In the genomic region with DNA sequence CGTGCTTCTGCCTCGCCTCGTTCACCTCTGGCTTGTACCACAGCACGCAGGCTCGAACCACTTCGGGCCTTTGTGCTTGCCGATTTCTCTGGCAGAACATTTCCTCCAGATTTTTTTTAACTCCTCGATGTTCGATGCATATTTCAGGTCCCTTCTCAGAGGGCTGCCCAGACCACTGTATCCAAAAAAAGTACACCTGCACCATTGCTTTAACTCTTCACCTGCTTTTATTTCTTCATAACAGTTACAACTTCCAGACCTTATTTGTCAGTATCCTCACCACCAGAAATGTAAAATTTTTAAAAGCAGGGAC, we compare ENCODE assay signal across 8 cellular contexts. TPM values are rescaled to one million over a fixed set of nuclear protein-coding genes. Genes with fewer than 3 reads are reported as not detected.
A peak's percentile ranks its signal among the peaks of the same experiment; 100 is the strongest.
DNase-seq lines count a peak whose midpoint lies in the region; ATAC-seq, FAIRE-seq and TF ChIP-seq lines count a peak whose summit lies in the region.

No MANE protein-coding gene starts in this region.

- peaks cover 3% of the 10 kb centered on the region for H3K36me3 Mint-ChIP-seq in T-helper 1 cell treated with Interleukin-12 subunit alpha and Interleukin-12 subunit beta and Interleukin-4 antibody, amounts not matched to agents 30 μg/mL and 1 μg/mL, for 36 hours (ENCODE audit: low read depth)
- peaks cover 29% of the 10 kb centered on the region for H3K36me3 Mint-ChIP-seq in activated T-helper 17 cell treated with anti-CD3 and anti-CD28 coated beads, Interleukin-2, amount 50 U/mL, for 72 hours (ENCODE audit: low read depth)

- DNase-seq in T-helper 1 cell (no peak), keratinocyte (ENCODE audit: low read depth, low spot score) (no peak), suprapubic skin (ENCODE audit: low spot score in 2 of 2) (no peak), AG08396 (ENCODE audit: low spot score) (no peak), GM12892 (ENCODE audit: insufficient read length) (no peak), cerebellar cortex (ENCODE audit: low spot score) (no peak)

- H3K27ac Mint-ChIP-seq in T-helper 1 cell treated with Interleukin-12 subunit alpha and Interleukin-12 subunit beta and Interleukin-4 antibody, amounts not matched to agents 30 μg/mL and 1 μg/mL, for 36 hours: peak overlapping the region; percentile 90
- peak overlapping the region; percentile 100 for H3K27ac Mint-ChIP-seq in activated T-helper 17 cell treated with anti-CD3 and anti-CD28 coated beads, Interleukin-2, amount 50 U/mL, for 72 hours

- peaks cover 4% of the 10 kb centered on the region for H4K20me1 ChIP-seq in keratinocyte (ENCODE audit: control insufficient read depth, extremely low read depth, insufficient read depth, low read length)

- no peaks in the 10 kb centered on the region for H3K9me3 ChIP-seq in keratinocyte (ENCODE audit: control insufficient read depth, low read depth, low read length)
- H3K9me3 ChIP-seq in suprapubic skin: no peaks in the 10 kb centered on the region

- dilution Hi-C loops in keratinocyte (cut with MboI; ENCODE audit: extremely low pct_ligation_motif_present, low sequenced_read_pairs): no loop called here

- H3K9ac ChIP-seq in keratinocyte (ENCODE audit: control insufficient read depth, extremely low read depth, insufficient read depth, low read length): peak overlapping the region; percentile 91

- H3K36me3 ChIP-seq in keratinocyte (ENCODE audit: control insufficient read depth in 2 of 2, extremely low read depth in 1 of 2, insufficient read depth in 2 of 2, low read length in 2 of 2) (no peaks in the 10 kb centered on the region), suprapubic skin (no peaks in the 10 kb centered on the region)

- TF ChIP-seq CTCF in keratinocyte (optimal IDR thresholded peaks at IDR 0.05 in 1 of 3, IDR thresholded peaks at IDR 0.05 in 1 of 3, conservative IDR thresholded peaks at IDR 0.05 in 1 of 3; ENCODE audit: extremely low read depth in 1 of 3, insufficient read depth in 2 of 3, low read length in 3 of 3): no peak
- TF ChIP-seq CTCF in suprapubic skin (IDR thresholded peaks at IDR 0.05): no peak

- H3K27me3 Mint-ChIP-seq in T-helper 1 cell treated with Interleukin-12 subunit alpha and Interleukin-12 subunit beta and Interleukin-4 antibody, amounts not matched to agents 30 μg/mL and 1 μg/mL, for 36 hours (ENCODE audit: low read depth): no peaks in the 10 kb centered on the region
- H3K27me3 Mint-ChIP-seq in activated T-helper 17 cell treated with anti-CD3 and anti-CD28 coated beads, Interleukin-2, amount 50 U/mL, for 72 hours: no peaks in the 10 kb centered on the region

- H3K9me1 ChIP-seq in keratinocyte (ENCODE audit: control insufficient read depth, extremely low read depth, insufficient read depth, low read length): no peaks in the 10 kb centered on the region

- no peak for ATAC-seq in activated T-helper 17 cell treated with anti-CD3 and anti-CD28 coated beads, Interleukin-2, amount 50 U/mL, for 72 hours (replicated peaks)

- H3K4me2 ChIP-seq in keratinocyte (ENCODE audit: control insufficient read depth, extremely low read depth, insufficient read depth, low read depth, low read length): peak overlapping the region; percentile 71

- FAIRE-seq in keratinocyte (lab: Jason Lieb, UNC): no peak
- no peak for FAIRE-seq in GM12892 (lab: Jason Lieb, UNC)

- H3K4me1 Mint-ChIP-seq in T-helper 1 cell treated with Interleukin-12 subunit alpha and Interleukin-12 subunit beta and Interleukin-4 antibody, amounts not matched to agents 30 μg/mL and 1 μg/mL, for 36 hours (ENCODE audit: low read depth): peaks cover 16% of the 10 kb centered on the region
- peaks cover 18% of the 10 kb centered on the region for H3K4me1 Mint-ChIP-seq in activated T-helper 17 cell treated with anti-CD3 and anti-CD28 coated beads, Interleukin-2, amount 50 U/mL, for 72 hours

- H3K79me2 ChIP-seq in keratinocyte (ENCODE audit: control insufficient read depth, insufficient read depth, low read length): peaks cover 36% of the 10 kb centered on the region

- H3K9me3 Mint-ChIP-seq in T-helper 1 cell treated with Interleukin-12 subunit alpha and Interleukin-12 subunit beta and Interleukin-4 antibody, amounts not matched to agents 30 μg/mL and 1 μg/mL, for 36 hours: no peaks in the 10 kb centered on the region
- H3K9me3 Mint-ChIP-seq in activated T-helper 17 cell treated with anti-CD3 and anti-CD28 coated beads, Interleukin-2, amount 50 U/mL, for 72 hours: no peaks in the 10 kb centered on the region

- TF ChIP-seq POLR2A in suprapubic skin (IDR thresholded peaks at IDR 0.05): no peak
- no peak for TF ChIP-seq POLR2A in GM12892 (IDR thresholded peaks at IDR 0.05; ENCODE audit: low read depth, low read length)

- H3K4me3 ChIP-seq in keratinocyte (ENCODE audit: control insufficient read depth in 2 of 3, extremely low read depth in 1 of 3, insufficient read depth in 2 of 3, low read depth in 1 of 3, low read length in 3 of 3) (peak overlapping the region; percentile 63 to 99 (median 69)), suprapubic skin (peak overlapping the region; percentile 85)

- H3K4me1 ChIP-seq in keratinocyte (ENCODE audit: control insufficient read depth, extremely low read depth, insufficient read depth, low read length) (peaks cover 20% of the 10 kb centered on the region), suprapubic skin (peaks cover 35% of the 10 kb centered on the region)

- H3K4me3 Mint-ChIP-seq in T-helper 1 cell treated with Interleukin-12 subunit alpha and Interleukin-12 subunit beta and Interleukin-4 antibody, amounts not matched to agents 30 μg/mL and 1 μg/mL, for 36 hours: peak overlapping the region; percentile 87
- peak overlapping the region; percentile 88 for H3K4me3 Mint-ChIP-seq in activated T-helper 17 cell treated with anti-CD3 and anti-CD28 coated beads, Interleukin-2, amount 50 U/mL, for 72 hours

- H2AFZ ChIP-seq in keratinocyte (ENCODE audit: control insufficient read depth, low read length): peak overlapping the region; percentile 87

- no peaks in the 10 kb centered on the region for H3K27me3 ChIP-seq in keratinocyte (ENCODE audit: control insufficient read depth, extremely low read depth, insufficient read depth, low read length)
- no peaks in the 10 kb centered on the region for H3K27me3 ChIP-seq in suprapubic skin

- H3K27ac ChIP-seq in keratinocyte (ENCODE audit: control insufficient read depth, insufficient read depth, low read length) (peak overlapping the region; percentile 96), suprapubic skin (peak overlapping the region; percentile 98)

- no peak for TF ChIP-seq EP300 in suprapubic skin (IDR thresholded peaks at IDR 0.05)

- WGBS in suprapubic skin: 1% methylated on average over 9 of the region's 9 CpGs

RNA-seq across cellular contexts. Expression of gene ZZZ3, which starts 1.3 kb away (rescaled TPM):
- total RNA-seq in activated T-helper 17 cell treated with anti-CD3 and anti-CD28 coated beads, Interleukin-2, amount 50 U/mL, for 72 hours: 10 to 100 TPM; 44.4 to 47.8 TPM
- polyA plus RNA-seq in keratinocyte: 19.0 to 30.6 TPM (median 21.3 TPM) in 3 replicates
- polyA plus RNA-seq in keratinocyte (2011; ENCODE audit: low read depth): 35.5 TPM
- 13.2 and 25.2 TPM in 2 replicates for polyA plus RNA-seq in keratinocyte (2011; cell fraction: cytosol; rRNA removed)
- polyA plus RNA-seq in keratinocyte (2011; cell fraction: nucleus; rRNA removed): 24.3 and 30.0 TPM in 2 replicates
- polyA plus RNA-seq in keratinocyte (2012; ENCODE audit: low replicate concordance): 15.5 and 21.7 TPM in 2 replicates
- 7.7 to 53.2 TPM (median 20.2 TPM) in 3 replicates for polyA minus RNA-seq in keratinocyte
- 33.0 TPM for polyA minus RNA-seq in keratinocyte (2011; cell fraction: cytosol; rRNA and poly(A)+ RNA removed)
- 37.9 and 82.5 TPM in 2 replicates for polyA minus RNA-seq in keratinocyte (2011; cell fraction: nucleus; rRNA and poly(A)+ RNA removed)
- total RNA-seq in suprapubic skin: 100 to 1,000 TPM in 1 of 4 donors, 10 to 100 TPM in 3; 50.6 to 117 (median 54.5) TPM
- polyA plus RNA-seq in GM12892 (2012; ENCODE audit: missing spikeins): 20.4 TPM
